In the genomic region with DNA sequence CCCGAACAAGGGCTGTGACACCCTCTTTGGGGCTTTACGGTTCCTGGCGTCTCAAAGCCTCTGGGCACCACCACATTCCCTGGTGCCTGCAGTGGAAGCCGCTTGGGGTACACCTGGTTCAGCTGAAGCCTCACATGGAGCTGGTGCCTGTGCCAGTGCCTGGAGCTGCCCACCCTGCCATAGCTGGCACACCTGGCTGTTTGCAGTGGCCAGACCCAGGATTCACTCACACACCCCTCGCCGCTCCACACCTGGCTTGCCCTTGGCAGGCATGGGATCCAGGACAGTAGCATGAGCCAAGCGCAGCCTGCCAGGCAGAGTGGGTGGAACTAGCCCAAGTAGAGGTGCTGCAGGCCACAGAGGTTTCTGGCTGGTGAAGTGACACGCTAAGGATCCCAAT, we compare ENCODE assay signal across 7 cellular contexts.
"Had no signal": no experiment of that assay in that cellular context is flagged by ENCODE, and none has a peak within 500 bp of the region (broad histone marks: within the 10 kb centered on the region; RNA-seq: fewer than 3 reads in every experiment).

No MANE protein-coding gene starts in this region.

- FAIRE-seq: H54, HTR-8/SVneo had no signal

- H3K27ac ChIP-seq: GM23248 had no signal

- H3K4me3 Mint-ChIP-seq: H9 had no signal

- H3K9ac ChIP-seq: GM23248 had no signal

- H2AFZ ChIP-seq: GM23248 had no signal

- H3K27ac Mint-ChIP-seq: H9 had no signal

- DNase-seq: GM23248, GOT3, H9, HCEC 1CT, IMR-90 had no signal

- H3K4me3 ChIP-seq: GM23248 had no signal
